Comparison of ENCODE assay signal across 8 cellular contexts in genomic region chr14:103628221-103628683, GRCh38. TPM values are rescaled to one million over a fixed set of nuclear protein-coding genes. Genes with fewer than 3 reads are reported as not detected.
A peak's percentile ranks its signal among the peaks of the same experiment; 100 is the strongest.
DNase-seq lines count a peak whose midpoint lies in the region; ATAC-seq, FAIRE-seq and TF ChIP-seq lines count a peak whose summit lies in the region.

No MANE protein-coding gene starts in this region.

- H3K79me1 ChIP-seq in H1 (ENCODE audit: low read depth, low read length) = peaks cover 4% of the 10 kb centered on the region; the same call in 1 of the 2 replicates

- H2BK20ac ChIP-seq in H1 (ENCODE audit: low read length) = no peak overlapping the region

- TF ChIP-seq POLR2A in H54 (IDR thresholded peaks at IDR 0.05; ENCODE audit: low read depth, low read length) = peak; percentile 75
- peak in 1 of 2 experiments; percentile 53; a peak in 2 of 3 replicates for TF ChIP-seq POLR2A in H1 (IDR thresholded peaks at IDR 0.05; ENCODE audit: control extremely low read depth in 1 of 2, low read depth in 2 of 2, low read length in 2 of 2)

- peak overlapping the region; percentile 97 for H4K8ac ChIP-seq in H1 (ENCODE audit: extremely low read depth, insufficient read depth, low read length)

- peaks cover 5 to 16% (median 9%) of the 10 kb centered on the region in 4 experiments for H3K4me1 ChIP-seq in H1 (replicated peaks in 1 of 4; ENCODE audit: control insufficient read depth in 3 of 4, insufficient read depth in 4 of 4, low read length in 3 of 4)
- peaks cover 8 to 55% (median 42%) of the 10 kb centered on the region in 5 donors for H3K4me1 ChIP-seq in subcutaneous abdominal adipose tissue (ENCODE audit: control insufficient read depth in 5 of 5, insufficient read depth in 5 of 5, low read length in 5 of 5)

- peaks cover 41% of the 10 kb centered on the region for H3K4me1 Mint-ChIP-seq in CD14-positive monocyte
- H3K4me1 Mint-ChIP-seq in T-helper 1 cell treated with Interleukin-12 subunit alpha and Interleukin-12 subunit beta and Interleukin-4 antibody, amounts not matched to agents 30 μg/mL and 1 μg/mL, for 36 hours (ENCODE audit: low read depth) = peaks cover 16% of the 10 kb centered on the region

- no peak overlapping the region for H2BK15ac ChIP-seq in H1 (ENCODE audit: low read length)

- peak overlapping the region; percentile 78 for H3K18ac ChIP-seq in H1 (ENCODE audit: extremely low read depth, low read length)

- DNase-seq in CD14-positive monocyte (ENCODE audit: low spot score) (peak; percentile 84), H54 (ENCODE audit: insufficient read length, low spot score) (peak; percentile 84), H1 (ENCODE audit: low read depth in 1 of 2, low spot score in 2 of 2) (peak in 1 of 2 experiments; percentile 78), lung microvascular endothelial cell (ENCODE audit: low read depth in 2 of 2) (peak; percentile 57 to 79), NCI-H510A treated with DMSO at 0.1 percent for 48 hours (lab: John Stamatoyannopoulos, UW) (no peak)

- no peaks in the 10 kb centered on the region for H3K36me3 ChIP-seq in H1 (ENCODE audit: control insufficient read depth in 2 of 4, insufficient read depth in 4 of 4, low read length in 3 of 4)
- H3K36me3 ChIP-seq in subcutaneous abdominal adipose tissue (ENCODE audit: control insufficient read depth in 5 of 5, insufficient read depth in 5 of 5, low read length in 5 of 5) = peaks cover 0 to 6% (median 4%) of the 10 kb centered on the region in 5 donors

- intact Hi-C loops in CD14-positive monocyte (cut with micrococcal nuclease) = loop anchor here (2.0 to 5.0 kb wide), 3 partner anchors 65 to 89 kb away; partner anchors contain the start of genes BAG5 (in 2 of the 2), COA8 (in 2 of the 2), XRCC3 (in 1 of the 2) and ZFYVE21 (in 1 of the 2)

- no peak overlapping the region for H2BK120ac ChIP-seq in H1 (replicated peaks; ENCODE audit: low read depth, low read length)

- peaks cover 7 to 14% of the 10 kb centered on the region in 2 experiments for H4K20me1 ChIP-seq in H1 (replicated peaks in 1 of 2; ENCODE audit: control insufficient read depth in 1 of 2, insufficient read depth in 2 of 2, low read length in 2 of 2)

- H3K9me3 Mint-ChIP-seq in CD14-positive monocyte = no peaks in the 10 kb centered on the region
- no peaks in the 10 kb centered on the region for H3K9me3 Mint-ChIP-seq in T-helper 1 cell treated with Interleukin-12 subunit alpha and Interleukin-12 subunit beta and Interleukin-4 antibody, amounts not matched to agents 30 μg/mL and 1 μg/mL, for 36 hours

- peak overlapping the region; percentile 90; the same call in 1 of the 2 replicates for H2BK5ac ChIP-seq in H1 (ENCODE audit: low read depth, low read length)

- no peak for ATAC-seq in HG03025 (IDR thresholded peaks at IDR 0.05; ENCODE audit: low FRiP score, unreplicated experiment)

- 16% methylated on average over 23 of the region's 31 CpGs; no CpG with 5 or more reads in 1 of the 2 experiments for WGBS in H1 (ENCODE audit: extremely low coverage in 1 of 2, insufficient coverage in 1 of 2, insufficient read length in 1 of 2, insufficient replicate concordance in 2 of 2, low coverage in 1 of 2, low lambda C conversion rate in 2 of 2, missing lambda C conversion rate in 1 of 2), 2 experiments

- peak overlapping the region; percentile 65 to 89 for H3K4me2 ChIP-seq in H1 (ENCODE audit: insufficient read depth in 1 of 2, low read depth in 2 of 2, low read length in 2 of 2)

- peaks cover 6% of the 10 kb centered on the region; the same call in 1 of the 2 replicates for H3K23me2 ChIP-seq in H1 (ENCODE audit: low read depth, low read length)

- H3K9me3 ChIP-seq in H1 (ENCODE audit: insufficient read depth in 2 of 2, low read depth in 1 of 2, low read length in 1 of 2) (no peaks in the 10 kb centered on the region), subcutaneous abdominal adipose tissue (ENCODE audit: control insufficient read depth in 5 of 5, low read length in 5 of 5) (no peaks in the 10 kb centered on the region)

- peaks cover 10 to 36% of the 10 kb centered on the region in 2 experiments for H3K79me2 ChIP-seq in H1 (ENCODE audit: control insufficient read depth in 1 of 2, insufficient read depth in 2 of 2, low read length in 2 of 2)

- no peak overlapping the region for H2BK12ac ChIP-seq in H1 (ENCODE audit: low read depth, low read length)

- peak overlapping the region; percentile 64 for H3K56ac ChIP-seq in H1 (replicated peaks; ENCODE audit: insufficient read length, low read depth, low read length)

- H4K5ac ChIP-seq in H1 (ENCODE audit: insufficient read length, low read depth, low read length) = peak overlapping the region; percentile 28

- H3K27ac Mint-ChIP-seq in CD14-positive monocyte = peak overlapping the region; percentile 91 to 97 (median 93)
- peak overlapping the region; percentile 86 for H3K27ac Mint-ChIP-seq in T-helper 1 cell treated with Interleukin-12 subunit alpha and Interleukin-12 subunit beta and Interleukin-4 antibody, amounts not matched to agents 30 μg/mL and 1 μg/mL, for 36 hours

- peak overlapping the region; percentile 57 to 87 (median 83) for H3K9ac ChIP-seq in H1 (replicated peaks in 1 of 4; ENCODE audit: extremely low read depth in 1 of 4, low read depth in 3 of 4, low read length in 3 of 4)
- peak overlapping the region; percentile 68 to 94 (median 89) for H3K9ac ChIP-seq in subcutaneous abdominal adipose tissue (ENCODE audit: low read length in 5 of 5)

- no peak overlapping the region for H2AK5ac ChIP-seq in H1 (ENCODE audit: low read depth, low read length)

- H4K91ac ChIP-seq in H1 (replicated peaks; ENCODE audit: insufficient read length, low read length) = peak overlapping the region; percentile 81

- peak; percentile 53 for FAIRE-seq in H54 (lab: Jason Lieb, UNC)
- no peak for FAIRE-seq in H1 (lab: Jason Lieb, UNC)

- H3K4ac ChIP-seq in H1 (replicated peaks; ENCODE audit: insufficient read length, low read depth, low read length) = peak overlapping the region; percentile 44

- POLR2A ChIA-PET in H1 (lab: Charles Lee; ENCODE audit: partially characterized antibody) = interaction anchor here (0.6 to 2.2 kb wide), 10 partner anchors 9 to 213 kb away, joined by 3 to 8 read pairs (median 4); partner anchors contain the start of gene XRCC3

- TF ChIP-seq EP300 in H1 (IDR thresholded peaks at IDR 0.05; ENCODE audit: borderline replicate concordance in 1 of 2, low read depth in 2 of 2, low read length in 2 of 2) = no peak

- peak overlapping the region; percentile 51 to 92 (median 70) for H3K4me3 ChIP-seq in H1 (ENCODE audit: extremely low read depth in 1 of 4, insufficient read depth in 2 of 4, low read depth in 3 of 4, low read length in 4 of 4)
- H3K4me3 ChIP-seq in subcutaneous abdominal adipose tissue (ENCODE audit: low read depth in 1 of 5, low read length in 5 of 5) = peak overlapping the region; percentile 72 to 92 (median 87)

- H3K23ac ChIP-seq in H1 (ENCODE audit: insufficient read length) = no peak overlapping the region

- TF ChIP-seq RAD21 in H1 (IDR thresholded peaks at IDR 0.05 in 1 of 2, conservative IDR thresholded peaks at IDR 0.05 in 1 of 2; ENCODE audit: low read depth in 2 of 2, low read length in 2 of 2) = no peak

- H3K27ac ChIP-seq in H1 (ENCODE audit: low read depth, low read length) (peak overlapping the region; percentile 51), subcutaneous abdominal adipose tissue (ENCODE audit: low read depth, low read length) (peak overlapping the region; percentile 98)

- CTCF ChIA-PET in H1 (lab: Charles Lee; ENCODE audit: partially characterized antibody) = interaction anchor here (1.2 kb wide), 1 partner anchor 52 kb away, joined by 4 read pairs; no protein-coding TSS in a partner anchor

- H3K27me3 Mint-ChIP-seq in CD14-positive monocyte (ENCODE audit: low read depth in 3 of 3) = peaks cover 10 to 30% (median 14%) of the 10 kb centered on the region in 3 donors
- H3K27me3 Mint-ChIP-seq in T-helper 1 cell treated with Interleukin-12 subunit alpha and Interleukin-12 subunit beta and Interleukin-4 antibody, amounts not matched to agents 30 μg/mL and 1 μg/mL, for 36 hours (ENCODE audit: low read depth) = no peaks in the 10 kb centered on the region

- H2AFZ ChIP-seq in H1 (ENCODE audit: low read length) = no peak overlapping the region

- H3K14ac ChIP-seq in H1 (ENCODE audit: insufficient read length) = no peak overlapping the region

- no peaks in the 10 kb centered on the region for H3K27me3 ChIP-seq in H1 (replicated peaks in 1 of 4; ENCODE audit: control insufficient read depth in 3 of 4, extremely low read depth in 1 of 4, insufficient read depth in 3 of 4, low read length in 3 of 4)
- H3K27me3 ChIP-seq in subcutaneous abdominal adipose tissue (ENCODE audit: control insufficient read depth in 5 of 5, insufficient read depth in 4 of 5, low read length in 5 of 5) = no peaks in the 10 kb centered on the region

- TF ChIP-seq CTCF in CD14-positive monocyte (IDR thresholded peaks at IDR 0.05) (no peak), H1 (IDR thresholded peaks at IDR 0.05; ENCODE audit: control extremely low read depth in 1 of 3, insufficient read depth in 1 of 3, low read depth in 1 of 3, low read length in 3 of 3) (no peak)

- H3K36me3 Mint-ChIP-seq in CD14-positive monocyte = peaks cover 4 to 16% of the 10 kb centered on the region in 2 donors
- H3K36me3 Mint-ChIP-seq in T-helper 1 cell treated with Interleukin-12 subunit alpha and Interleukin-12 subunit beta and Interleukin-4 antibody, amounts not matched to agents 30 μg/mL and 1 μg/mL, for 36 hours (ENCODE audit: low read depth) = no peaks in the 10 kb centered on the region

- H3K4me3 Mint-ChIP-seq in CD14-positive monocyte = peak overlapping the region; percentile 85 to 88
- H3K4me3 Mint-ChIP-seq in T-helper 1 cell treated with Interleukin-12 subunit alpha and Interleukin-12 subunit beta and Interleukin-4 antibody, amounts not matched to agents 30 μg/mL and 1 μg/mL, for 36 hours = peak overlapping the region; percentile 77

TF ChIP-seq in H1, 55 proteins besides CTCF, POLR2A, EP300 and RAD21 (continues in another document):
- 0 out of 4 replicates have a peak, but pooled peaks of 1 of the 2 experiments have one; percentile 27 for TF ChIP-seq HDAC2 (IDR thresholded peaks at IDR 0.05; ENCODE audit: borderline replicate concordance in 1 of 2, low read depth in 2 of 2, low read length in 2 of 2)
- no peak for TF ChIP-seq RBBP5 (IDR thresholded peaks at IDR 0.05; ENCODE audit: borderline replicate concordance, low read depth, low read length)
- TF ChIP-seq SAP30 (IDR thresholded peaks at IDR 0.05; ENCODE audit: insufficient read depth, insufficient replicate concordance, low read length) = no peak

RNA-seq across cellular contexts. Expression of gene KLC1, which starts 0.8 kb away (rescaled TPM):
- polyA plus RNA-seq in CD14-positive monocyte = 10 to 100 TPM; 41.5 to 46.6 TPM
- 130 and 134 TPM in 2 replicates for total RNA-seq in H1 (2021; fragmentation: NEBNext Ultra II Directional; extraction: Animal tissue kit (Norgen Biotek cat#: 25700))
- polyA plus RNA-seq in H1 (2011; rRNA removed) = 84.6 and 123 TPM in 2 replicates
- 180 TPM for polyA plus RNA-seq in H1 (2011; cell fraction: cytosol; rRNA removed)
- 156 TPM for polyA plus RNA-seq in H1 (2011; cell fraction: nucleus; rRNA removed)
- 95.8 to 111 TPM (median 101 TPM) in 4 replicates for polyA plus RNA-seq in H1 (2012, experiment 1 of 2)
- polyA plus RNA-seq in H1 (2012, experiment 2 of 2) = 24.2 TPM
- 73.2 TPM for polyA plus RNA-seq in H1 (2013, experiment 1 of 2)
- 65.8 TPM for polyA plus RNA-seq in H1 (2013, experiment 2 of 2)
- 64.1 and 66.9 TPM in 2 replicates for polyA minus RNA-seq in H1 (2011; rRNA and poly(A)+ RNA removed)
- polyA minus RNA-seq in H1 (2011; cell fraction: cytosol; rRNA and poly(A)+ RNA removed) = 83.5 TPM
- 96.2 TPM for polyA minus RNA-seq in H1 (2011; cell fraction: nucleus; rRNA and poly(A)+ RNA removed)
- total RNA-seq in lung microvascular endothelial cell = 96.3 and 129 TPM in 2 replicates
